In the genomic region with DNA sequence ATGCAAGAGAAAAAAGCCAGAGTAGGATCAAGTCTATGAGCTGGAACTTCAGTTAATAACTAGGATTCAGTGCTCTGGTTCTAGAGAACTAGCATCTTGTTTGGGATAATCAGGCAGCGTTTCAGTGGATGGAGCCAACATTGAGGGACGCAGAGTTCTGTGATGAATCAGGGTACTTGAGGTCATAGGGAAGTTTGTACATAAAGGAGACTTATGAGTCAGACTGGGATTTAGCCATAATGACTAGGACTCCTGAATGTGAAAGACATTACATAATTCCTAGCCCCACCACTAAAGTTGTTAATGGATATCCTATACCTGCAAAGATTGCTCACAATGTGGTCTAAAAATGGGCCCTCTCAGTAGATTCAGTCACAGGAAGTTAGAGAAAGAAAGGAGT, we compare ENCODE assay signal across 13 cellular contexts. TPM values are rescaled to one million over a fixed set of nuclear protein-coding genes. Genes with fewer than 3 reads are reported as not detected.
DNase-seq lines count a peak whose midpoint lies in the region; ATAC-seq and TF ChIP-seq lines count a peak whose summit lies in the region.
"Had no signal": no experiment of that assay in that cellular context is flagged by ENCODE, and none has a peak within 500 bp of the region (broad histone marks: within the 10 kb centered on the region; RNA-seq: fewer than 3 reads in every experiment).

No MANE protein-coding gene starts in this region.

- WGBS in right cardiac atrium, result 61% methylated on average over 2 of the region's 2 CpGs

- H3K4me3 ChIP-seq in right cardiac atrium (ENCODE audit: low read length), result no peak overlapping the region
- no peak overlapping the region for H3K4me3 ChIP-seq in foreskin fibroblast (ENCODE audit: low read depth in 1 of 2, low read length in 2 of 2)

- DNase-seq in right cardiac atrium (no peak), Right ventricle myocardium superior (no peak), SW 1271 (lab: John Stamatoyannopoulos, UW) (peak; percentile 21 to 37), foreskin fibroblast (peak; percentile 81 to 84), cerebellar cortex (ENCODE audit: low spot score) (no peak), KBM-7 (no peak)
- no peak for DNase-seq in NK-92 treated with Interleukin-12 subunit alpha and Interleukin-12 subunit beta, amount 100 ng/mL, for 24 hours (lab: John Stamatoyannopoulos, UW)
- DNase-seq: activated CD4-positive, alpha-beta T cell treated with anti-CD3 and anti-CD28 coated beads, Interleukin-2, amount 10 ng/mL, durations not matched to agents 7 days and 5 days; activated naive CD4-positive, alpha-beta T cell treated with Interleukin-2 at 50 U/mL for 16 hours; NCI-H187 had no signal

- no peaks in the 10 kb centered on the region for H3K9me3 ChIP-seq in right cardiac atrium (ENCODE audit: control insufficient read depth, low read length)

- TF ChIP-seq CTCF in foreskin fibroblast (IDR thresholded peaks at IDR 0.05; ENCODE audit: low read depth, low read length), result no peak

- peaks cover 3% of the 10 kb centered on the region for H3K4me1 ChIP-seq in right cardiac atrium (ENCODE audit: control insufficient read depth, insufficient read depth, low read length)

- intact Hi-C loops in right cardiac atrium (cut with DNase I) (no loop called here), Right ventricle myocardium superior (cut with DNase I) (no loop called here)

- peak; percentile 27 to 62 for ATAC-seq in right cardiac atrium
- ATAC-seq in Right ventricle myocardium superior (ENCODE audit: poor library complexity), result no peak
- no peak for ATAC-seq in HG02642 (IDR thresholded peaks at IDR 0.05; ENCODE audit: poor library complexity, unreplicated experiment)
- ATAC-seq: Right ventricle myocardium inferior had no signal

- in situ Hi-C loops in KBM-7 (cut with MboI; ENCODE audit: low pct_unique_long_range_greater_than_20kb, low sequenced_read_pairs), result no loop called here

- no peak overlapping the region for H3K27ac ChIP-seq in right cardiac atrium (ENCODE audit: low read length)

- no peaks in the 10 kb centered on the region for H3K27me3 ChIP-seq in right cardiac atrium (ENCODE audit: control insufficient read depth, insufficient read depth)

RNA-seq across cellular contexts. Expression of gene SLN, which starts 6.8 kb away (rescaled TPM):
- total RNA-seq in right cardiac atrium (1,000 to 10,000 TPM in 3 of 4 donors, 100 to 1,000 TPM in 1; 753 to 2,517 (median 1,525) TPM), Right ventricle myocardium superior (24.8 TPM)
- polyA plus RNA-seq in right cardiac atrium, result 2,787 TPM
- total RNA-seq: activated CD4-positive, alpha-beta T cell treated with anti-CD3 and anti-CD28 coated beads, Interleukin-2, amount 10 ng/mL, durations not matched to agents 7 days and 5 days; subcutaneous adipose tissue had no signal

Comparison
In these comparisons a context has a peak if more than half of its experiments do, and no peak if none do; other contexts are left out.
1. ATAC-seq: peak in right cardiac atrium (2 of 2); none in Right ventricle myocardium superior (single experiment) and HG02642 (single experiment).
2. RNA of gene SLN, which starts 6.8 kb away (total RNA-seq): 753 to 2,517 TPM in right cardiac atrium; 24.8 TPM in Right ventricle myocardium superior (single experiment); every median in the first group is over 10 times any median in the second.
3. DNase-seq: peak in SW 1271 (2 of 2) and foreskin fibroblast (2 of 2); none in right cardiac atrium (0 of 3), Right ventricle myocardium superior (single experiment), cerebellar cortex (single experiment), NK-92 treated with Interleukin-12 subunit alpha and Interleukin-12 subunit beta, amount 100 ng/mL, for 24 hours (single experiment) and KBM-7 (single experiment).